ENCODE assay signal across 14 cellular contexts in genomic region chr9:91855196-91855595, GRCh38.
DNase-seq lines count a peak whose midpoint lies in the region; ATAC-seq and TF ChIP-seq lines count a peak whose summit lies in the region.
"Had no signal": no experiment of that assay in that cellular context is flagged by ENCODE, and none has a peak within 500 bp of the region (broad histone marks: within the 10 kb centered on the region; RNA-seq: fewer than 3 reads in every experiment).

No MANE protein-coding gene starts in this region.

- H4K5ac ChIP-seq in IMR-90 (ENCODE audit: low read depth, low read length): no peak overlapping the region

- intact Hi-C loops in IMR-90 (cut with micrococcal nuclease): no loop called here
- intact Hi-C loops in spleen (cut with DNase I; ENCODE audit: low total_unique reads): no loop called here

- H3K27ac Mint-ChIP-seq in neural progenitor cell: peak overlapping the region; percentile 66

- H4K91ac ChIP-seq in IMR-90 (ENCODE audit: insufficient read depth, low read depth, low read length): no peak overlapping the region
- H4K91ac ChIP-seq in mesenchymal stem cell (ENCODE audit: low read length): peak overlapping the region; percentile 20

- peaks cover 6% of the 10 kb centered on the region; the same call in 1 of the 2 replicates for H3K4me1 ChIP-seq in IMR-90 (ENCODE audit: control insufficient read depth, insufficient read depth, low read length)
- peaks cover 26% of the 10 kb centered on the region for H3K4me1 ChIP-seq in mesenchymal stem cell (ENCODE audit: control insufficient read depth, insufficient read depth, low read depth, low read length)
- H3K4me1 ChIP-seq in neural progenitor cell: peaks cover 53% of the 10 kb centered on the region
- H3K4me1 ChIP-seq in spleen: peaks cover 0 to 5% (median 0%) of the 10 kb centered on the region in 6 donors

- no peak overlapping the region for H2BK5ac ChIP-seq in IMR-90 (ENCODE audit: low read depth, low read length, poor library complexity, severe bottlenecking)
- H2BK5ac ChIP-seq in mesenchymal stem cell (ENCODE audit: low read depth, low read length, poor library complexity, severe bottlenecking): no peak overlapping the region

- TF ChIP-seq CTCF in IMR-90 (conservative IDR thresholded peaks at IDR 0.05; ENCODE audit: low read depth, low read length) (no peak), neural progenitor cell (IDR thresholded peaks at IDR 0.05) (no peak), spleen (IDR thresholded peaks at IDR 0.05 in 8 of 11, conservative IDR thresholded peaks at IDR 0.05 in 3 of 11) (no peak), brain microvascular endothelial cell (IDR thresholded peaks at IDR 0.05; ENCODE audit: low read depth, low read length, missing control alignments) (no peak)

- CTCF ChIA-PET in IMR-90 (lab: Yijun Ruan, JAX): no interaction called here

- H3K23ac ChIP-seq in IMR-90 (ENCODE audit: low read depth, low read length) (no peak overlapping the region), mesenchymal stem cell (ENCODE audit: low read length in 2 of 2) (no peak overlapping the region)

- H4K20me1 ChIP-seq in IMR-90 (ENCODE audit: insufficient read depth, low read length) (peaks cover 9% of the 10 kb centered on the region), neural progenitor cell (ENCODE audit: low read depth) (peaks cover 55% of the 10 kb centered on the region)
- H4K20me1 ChIP-seq: BLaER1 treated with 17β-estradiol and CSF1 and Interleukin-3, amounts not matched to agents 10 nM and 100 nM had no signal

- peak overlapping the region; percentile 33 for H2AFZ ChIP-seq in IMR-90 (replicated peaks; ENCODE audit: low read length, poor library complexity)
- no peak overlapping the region for H2AFZ ChIP-seq in mesenchymal stem cell (ENCODE audit: low read depth, low read length)
- no peak overlapping the region for H2AFZ ChIP-seq in neural progenitor cell (replicated peaks)

- BruUV-seq in IMR-90 (replicated peaks; lab: Mats Ljungman, UMichigan): no TSS peak

- dilution Hi-C loops in IMR-90 (cut with HindIII; ENCODE audit: low sequenced_read_pairs, unreplicated experiment): no loop called here

- no peak overlapping the region for H3K4me3 Mint-ChIP-seq in neural progenitor cell
- H3K4me3 Mint-ChIP-seq: CD4-positive, CD25-positive, alpha-beta regulatory T cell had no signal

- peaks cover 63% of the 10 kb centered on the region for H3K4me1 Mint-ChIP-seq in neural progenitor cell
- H3K4me1 Mint-ChIP-seq: CD4-positive, CD25-positive, alpha-beta regulatory T cell had no signal

- H3K36me3 ChIP-seq in IMR-90 (ENCODE audit: control insufficient read depth, insufficient read depth, low read length) (peaks cover 5% of the 10 kb centered on the region; the same call in 1 of the 2 replicates), mesenchymal stem cell (ENCODE audit: control insufficient read depth in 1 of 2, insufficient read depth in 2 of 2, low read depth in 1 of 2, low read length in 2 of 2) (peaks cover 0 to 19% of the 10 kb centered on the region in 2 experiments), neural progenitor cell (no peaks in the 10 kb centered on the region), spleen (no peaks in the 10 kb centered on the region), brain microvascular endothelial cell (replicated peaks) (no peaks in the 10 kb centered on the region)
- H3K36me3 ChIP-seq: BLaER1 treated with 17β-estradiol and CSF1 and Interleukin-3, amounts not matched to agents 10 nM and 100 nM had no signal

- no peak for TF ChIP-seq POLR2A in IMR-90 (IDR thresholded peaks at IDR 0.05; ENCODE audit: low read depth, low read length)
- TF ChIP-seq POLR2A in spleen (IDR thresholded peaks at IDR 0.05): no peak

- peaks cover 35% of the 10 kb centered on the region for H3F3A ChIP-seq in neural progenitor cell (ENCODE audit: low read depth)

- H3K14ac ChIP-seq in IMR-90 (replicated peaks; ENCODE audit: low read depth, low read length) (no peak overlapping the region), mesenchymal stem cell (ENCODE audit: low read length in 2 of 2) (no peak overlapping the region)

- DNase-seq in IMR-90: no peak
- DNase-seq in mesenchymal stem cell: no peak
- DNase-seq in neural progenitor cell (ENCODE audit: low spot score): no peak
- peak; percentile 51 for DNase-seq in spleen
- DNase-seq in brain microvascular endothelial cell: no peak
- no peak for DNase-seq in activated effector memory CD4-positive, alpha-beta T cell treated with anti-CD3 and anti-CD28 coated beads, Interleukin-2, amount 50 U/mL, for 16 hours
- DNase-seq in NCI-H1930 (lab: John Stamatoyannopoulos, UW): no peak
- DNase-seq: ACHN; CD4-positive, CD25-positive, alpha-beta regulatory T cell; DMS53; GF-D8 had no signal

- no peak for ATAC-seq in IMR-90 (ENCODE audit: low read depth)
- ATAC-seq: HCT116, HepG2 had no signal

- H3K79me2 ChIP-seq in neural progenitor cell (ENCODE audit: low read depth): peaks cover 72% of the 10 kb centered on the region

- no peak for TF ChIP-seq RAD21 in IMR-90 (IDR thresholded peaks at IDR 0.05; ENCODE audit: low read length)

- H3K4me2 ChIP-seq in IMR-90 (ENCODE audit: low read depth, low read length): no peak overlapping the region
- H3K4me2 ChIP-seq in mesenchymal stem cell (ENCODE audit: low read length, poor library complexity, severe bottlenecking): no peak overlapping the region
- H3K4me2 ChIP-seq in neural progenitor cell: no peak overlapping the region

- no peak overlapping the region for H2AK5ac ChIP-seq in IMR-90 (ENCODE audit: low read depth, low read length)
- no peak overlapping the region for H2AK5ac ChIP-seq in mesenchymal stem cell (ENCODE audit: low read length, severe bottlenecking)

- peaks cover 0 to 4% of the 10 kb centered on the region in 2 experiments; a peak in 1 of 4 replicates for H3K79me1 ChIP-seq in IMR-90 (ENCODE audit: low read depth in 1 of 2, low read length in 2 of 2)
- H3K79me1 ChIP-seq in mesenchymal stem cell (replicated peaks; ENCODE audit: low read length, poor library complexity, severe bottlenecking): peaks cover 43% of the 10 kb centered on the region

- H3K4ac ChIP-seq in IMR-90 (ENCODE audit: low read depth, low read length) (no peak overlapping the region), mesenchymal stem cell (ENCODE audit: low read depth in 1 of 2, low read length in 2 of 2) (no peak overlapping the region)

- H3K27me3 ChIP-seq in IMR-90 (ENCODE audit: control insufficient read depth, insufficient read depth, low read length): no peaks in the 10 kb centered on the region
- H3K27me3 ChIP-seq in mesenchymal stem cell (ENCODE audit: control insufficient read depth in 1 of 2, insufficient read depth in 1 of 2, low read length in 2 of 2): no peaks in the 10 kb centered on the region
- H3K27me3 ChIP-seq in neural progenitor cell: no peaks in the 10 kb centered on the region
- no peaks in the 10 kb centered on the region for H3K27me3 ChIP-seq in spleen (replicated peaks in 1 of 7)
- H3K27me3 ChIP-seq in brain microvascular endothelial cell (replicated peaks): no peaks in the 10 kb centered on the region
- H3K27me3 ChIP-seq: BLaER1 treated with 17β-estradiol and CSF1 and Interleukin-3, amounts not matched to agents 10 nM and 100 nM had no signal

- H2AK9ac ChIP-seq in IMR-90 (replicated peaks; ENCODE audit: low read depth, low read length, poor library complexity): no peak overlapping the region

- in situ Hi-C loops in IMR-90 (cut with MboI; ENCODE audit: low sequenced_read_pairs): no loop called here
- in situ Hi-C loops in brain microvascular endothelial cell (cut with HindIII; ENCODE audit: low pct_ligation_motif_present, low sequenced_read_pairs): no loop called here

- H3K36me3 Mint-ChIP-seq in neural progenitor cell: peaks cover 15% of the 10 kb centered on the region
- H3K36me3 Mint-ChIP-seq: CD4-positive, CD25-positive, alpha-beta regulatory T cell had no signal

- H2BK20ac ChIP-seq in IMR-90 (ENCODE audit: low read depth, low read length): no peak overlapping the region

- peaks cover 4% of the 10 kb centered on the region for H3K27me3 Mint-ChIP-seq in neural progenitor cell (ENCODE audit: insufficient read depth, low read depth)

- no peak overlapping the region for H3K56ac ChIP-seq in IMR-90 (ENCODE audit: extremely low read depth, insufficient read depth, low read length)

- POLR2A ChIA-PET in IMR-90 (lab: Charles Lee; ENCODE audit: unreplicated experiment): no interaction called here

- H4K8ac ChIP-seq in IMR-90 (ENCODE audit: low read depth in 2 of 2, low read length in 2 of 2) (no peak overlapping the region), mesenchymal stem cell (ENCODE audit: low read length) (no peak overlapping the region)

- H3K18ac ChIP-seq in IMR-90 (ENCODE audit: low read depth, low read length) (no peak overlapping the region), mesenchymal stem cell (ENCODE audit: low read depth in 1 of 2, low read length in 2 of 2) (no peak overlapping the region)

- H3K4me3 ChIP-seq in IMR-90 (ENCODE audit: insufficient read depth, low read depth, low read length): no peak overlapping the region
- H3K4me3 ChIP-seq in mesenchymal stem cell (ENCODE audit: insufficient read depth in 1 of 2, low read depth in 1 of 2, low read length in 2 of 2): no peak overlapping the region
- no peak overlapping the region for H3K4me3 ChIP-seq in neural progenitor cell
- no peak overlapping the region for H3K4me3 ChIP-seq in spleen
- H3K4me3 ChIP-seq in brain microvascular endothelial cell (ENCODE audit: low read depth, low read length): no peak overlapping the region
- H3K4me3 ChIP-seq: BLaER1 treated with 17β-estradiol and CSF1 and Interleukin-3, amounts not matched to agents 10 nM and 100 nM had no signal

- H3K9me3 ChIP-seq in IMR-90 (ENCODE audit: control insufficient read depth, insufficient read depth, low read length) (no peaks in the 10 kb centered on the region), mesenchymal stem cell (ENCODE audit: control insufficient read depth, low read length) (no peaks in the 10 kb centered on the region), neural progenitor cell (ENCODE audit: low read depth) (no peaks in the 10 kb centered on the region), spleen (no peaks in the 10 kb centered on the region)

- no peak overlapping the region for H2BK12ac ChIP-seq in mesenchymal stem cell (ENCODE audit: low read length in 2 of 2)

- WGBS in IMR-90 (ENCODE audit: extremely low coverage in 2 of 2, insufficient read length in 1 of 2), 2 experiments: 100% methylated on average over 2 of the region's 10 CpGs; no CpG with 5 or more reads in 1 of the 2 experiments
- 90% methylated on average over 9 of the region's 10 CpGs for WGBS in mesenchymal stem cell
- WGBS in spleen, 5 donors: 58 to 79% (median 69%) methylated on average over 7 to 10 of the region's 10 CpGs

- peaks cover 5% of the 10 kb centered on the region; the same call in 1 of the 2 replicates for H3K9me1 ChIP-seq in IMR-90 (ENCODE audit: insufficient read depth, low read length)

- H3K27ac ChIP-seq in IMR-90 (ENCODE audit: insufficient read depth, low read length) (no peak overlapping the region), mesenchymal stem cell (ENCODE audit: low read length, poor library complexity, severe bottlenecking) (no peak overlapping the region), neural progenitor cell (no peak overlapping the region), spleen (no peak overlapping the region), brain microvascular endothelial cell (no peak overlapping the region)
- H3K27ac ChIP-seq: BLaER1 treated with 17β-estradiol and CSF1 and Interleukin-3, amounts not matched to agents 10 nM and 100 nM had no signal

- H2BK120ac ChIP-seq in IMR-90 (ENCODE audit: low read depth, low read length): no peak overlapping the region
- no peak overlapping the region for H2BK120ac ChIP-seq in mesenchymal stem cell (ENCODE audit: low read depth, low read length)

- peaks cover 6% of the 10 kb centered on the region for H3K9me3 Mint-ChIP-seq in neural progenitor cell
- H3K9me3 Mint-ChIP-seq: CD4-positive, CD25-positive, alpha-beta regulatory T cell had no signal

- H2BK15ac ChIP-seq in IMR-90 (ENCODE audit: low read depth, low read length) (no peak overlapping the region), mesenchymal stem cell (ENCODE audit: low read depth, poor library complexity, severe bottlenecking) (no peak overlapping the region)

- no peak overlapping the region for H3K9ac ChIP-seq in IMR-90 (ENCODE audit: low read depth, low read length)
- H3K9ac ChIP-seq in mesenchymal stem cell (ENCODE audit: low read length): no peak overlapping the region
- H3K9ac ChIP-seq in neural progenitor cell: no peak overlapping the region
- H3K9ac ChIP-seq: BLaER1 treated with 17β-estradiol and CSF1 and Interleukin-3, amounts not matched to agents 10 nM and 100 nM had no signal
